ENCODE assay signal across 8 cellular contexts in the genomic region with DNA sequence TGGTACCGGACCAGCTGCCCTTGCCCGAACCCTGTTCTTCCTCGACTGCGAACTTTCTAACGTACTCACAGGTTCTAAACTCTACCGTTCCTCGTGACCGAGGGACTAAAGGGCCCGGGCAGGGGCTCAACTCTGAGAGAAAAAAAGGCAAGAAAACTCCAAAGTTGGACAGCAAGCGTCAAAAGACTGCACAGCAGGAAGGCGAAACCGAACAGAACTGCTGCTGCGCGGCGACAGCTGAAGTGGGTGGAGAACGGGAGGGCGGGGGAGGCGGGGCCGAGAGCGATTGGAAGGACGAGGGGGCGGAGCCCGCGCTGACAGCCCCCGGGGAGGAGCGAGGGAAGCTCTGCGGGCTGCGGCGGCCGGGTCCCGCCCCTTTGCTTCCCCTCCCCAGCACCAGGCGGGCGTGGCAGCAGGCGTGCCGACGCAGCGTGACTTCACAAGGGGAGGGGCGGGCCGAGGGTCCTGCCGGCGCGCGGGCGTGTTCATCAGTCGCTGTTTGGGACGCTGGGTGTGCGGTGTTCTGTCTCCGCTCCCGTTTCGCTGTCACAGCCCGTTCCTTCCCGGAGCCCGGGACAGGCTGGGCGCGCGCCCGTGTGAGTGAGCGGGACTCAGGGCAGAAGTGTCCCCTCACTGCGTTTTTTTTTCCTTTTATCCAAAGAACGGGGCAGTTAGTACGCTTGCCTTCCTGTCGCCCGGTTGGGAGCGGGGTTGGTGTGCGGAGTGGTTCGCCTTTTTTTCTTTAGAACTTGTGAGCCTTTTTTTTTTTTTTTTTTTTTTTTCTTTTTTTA. TPM values are rescaled to one million over a fixed set of nuclear protein-coding genes. Genes with fewer than 3 reads are reported as not detected.
A peak's percentile ranks its signal among the peaks of the same experiment; 100 is the strongest.
DNase-seq lines count a peak whose midpoint lies in the region; ATAC-seq and TF ChIP-seq lines count a peak whose summit lies in the region.

NABP1 (plus strand) TSS at position 491 of the 791 bp plus-strand sequence. CDS start 479 bp downstream, outside the sequence.

- TF ChIP-seq CTCF in left ventricle myocardium inferior (IDR thresholded peaks at IDR 0.05; ENCODE audit: borderline replicate concordance) (no peak), prostate gland (IDR thresholded peaks at IDR 0.05) (no peak)

- H3K4me3 ChIP-seq in left ventricle myocardium inferior (peak within 1 kb of the TSS; percentile 84), prostate gland (peak within 1 kb of the TSS; percentile 52 to 57)

- H3K27ac ChIP-seq in left ventricle myocardium inferior (replicated peaks) (peak within 1 kb of the TSS; percentile 94), prostate gland (peak within 1 kb of the TSS; percentile 87 to 94)

- peak; percentile 50 for DNase-seq in NCI-H187 treated with DMSO at 0.1 percent for 48 hours (lab: John Stamatoyannopoulos, UW)
- peak; percentile 98 to 99 (median 98) for DNase-seq in T-helper 2 cell
- peak; percentile 75 to 99 (median 96) for DNase-seq in amygdala (lab: John Stamatoyannopoulos, UW)
- DNase-seq in left ventricle myocardium inferior: peak; percentile 99
- DNase-seq in prostate gland (ENCODE audit: low spot score): peak; percentile 98
- DNase-seq in ureter (ENCODE audit: low spot score): peak; percentile 99

- intact Hi-C loops in left ventricle myocardium inferior (cut with micrococcal nuclease): no loop called here
- intact Hi-C loops in prostate gland (cut with DNase I): no loop called here

- WGBS in prostate gland: under 1% methylated on average over 66 of the region's 66 CpGs

- no peaks in the 10 kb centered on the region for H3K27me3 ChIP-seq in left ventricle myocardium inferior (ENCODE audit: low read depth)
- no peaks in the 10 kb centered on the region for H3K27me3 ChIP-seq in prostate gland (replicated peaks; ENCODE audit: insufficient read depth)

- H3K36me3 ChIP-seq in left ventricle myocardium inferior (no peaks in the 10 kb centered on the region), prostate gland (no peaks in the 10 kb centered on the region)

- TF ChIP-seq POLR2A in prostate gland (IDR thresholded peaks at IDR 0.05): peak; percentile 99

- ATAC-seq in GM18502 (IDR thresholded peaks at IDR 0.05; ENCODE audit: poor library complexity, unreplicated experiment): peak; percentile 73
- ATAC-seq in HG02943 (IDR thresholded peaks at IDR 0.05; ENCODE audit: low read depth, unreplicated experiment): peak; percentile 57

- H3K9me3 ChIP-seq in left ventricle myocardium inferior (replicated peaks) (no peaks in the 10 kb centered on the region), prostate gland (no peaks in the 10 kb centered on the region)

- H3K4me1 ChIP-seq in left ventricle myocardium inferior (peaks cover 23% of the 10 kb centered on the region), prostate gland (replicated peaks) (no peaks in the 10 kb centered on the region)

RNA-seq across cellular contexts. Expression of gene NABP1, which starts in this region (rescaled TPM):
- 3.3 TPM for total RNA-seq in left ventricle myocardium inferior
- total RNA-seq in prostate gland: 10 to 100 TPM in 1 of 2 donors, 1 to 10 TPM in 1; 3.8 to 28.3 TPM
- total RNA-seq in ureter: 40.8 TPM

Comparison
In these comparisons a context has a peak if more than half of its experiments do, and no peak if none do; other contexts are left out.
1. Peak in every context shown above with its lines: DNase-seq, ATAC-seq, H3K4me3 ChIP-seq and H3K27ac ChIP-seq.